ENCODE assay signal across 13 cellular contexts in the genomic region with DNA sequence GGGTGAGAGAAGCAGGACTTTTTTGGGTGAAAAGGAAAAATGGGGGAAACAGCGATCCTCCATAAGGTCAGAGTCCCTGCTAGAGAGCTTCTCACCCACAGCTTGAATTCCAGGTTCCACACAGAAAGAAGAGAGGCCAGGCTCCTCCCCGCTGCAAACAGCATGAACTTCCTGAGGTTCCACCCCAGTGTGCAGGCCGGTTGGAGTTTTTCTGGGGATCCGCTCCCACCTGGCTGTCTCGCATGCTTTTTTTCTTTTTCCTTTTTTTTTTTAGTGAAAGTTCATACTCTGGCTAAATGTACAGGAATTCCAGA.
DNase-seq lines count a peak whose midpoint lies in the region; ATAC-seq, FAIRE-seq and TF ChIP-seq lines count a peak whose summit lies in the region.
"Had no signal": no experiment of that assay in that cellular context is flagged by ENCODE, and none has a peak within 500 bp of the region (broad histone marks: within the 10 kb centered on the region; RNA-seq: fewer than 3 reads in every experiment).

No MANE protein-coding gene starts in this region.

- no peaks in the 10 kb centered on the region for H3K4me1 ChIP-seq in right atrium auricular region
- H3K4me1 ChIP-seq: vagina had no signal

- no peaks in the 10 kb centered on the region for H3K9me3 Mint-ChIP-seq in activated T-helper 1 cell treated with anti-CD3 and anti-CD28 coated beads, Interleukin-12 subunit alpha, Interleukin-12 subunit beta, Interleukin-2, Interleukin-4 antibody, amounts not matched to agents 30 ng/mL and 10 ng/mL and 1 ng/mL, durations not matched to agents 14 hours and 24 hours and 36 hours

- in situ Hi-C loops in brain microvascular endothelial cell (cut with HindIII; ENCODE audit: low pct_ligation_motif_present, low sequenced_read_pairs), result no loop called here

- H3K36me3 ChIP-seq in brain microvascular endothelial cell (replicated peaks) (peaks cover 5% of the 10 kb centered on the region), right atrium auricular region (no peaks in the 10 kb centered on the region)
- H3K36me3 ChIP-seq: vagina had no signal

- no peak for DNase-seq in LNCaP clone FGC (ENCODE audit: low read depth)
- DNase-seq in brain microvascular endothelial cell, result peak; percentile 69
- DNase-seq in kidney tubule cell (ENCODE audit: low spot score), result peak; percentile 58
- DNase-seq in urothelium cell line (ENCODE audit: low spot score), result peak; percentile 15
- no peak for DNase-seq in right atrium auricular region (ENCODE audit: low spot score)
- no peak for DNase-seq in activated T-helper 1 cell treated with anti-CD3 and anti-CD28 coated beads, Interleukin-12 subunit alpha, Interleukin-12 subunit beta, Interleukin-2, Interleukin-4 antibody, amounts not matched to agents 30 ng/mL and 10 ng/mL and 1 ng/mL, durations not matched to agents 14 hours and 24 hours and 36 hours (ENCODE audit: low spot score)
- DNase-seq: cerebellar nuclear complex, DMS79, foreskin fibroblast, NCI-H2171 treated with DMSO at 0.1 percent for 48 hours had no signal

- no peak overlapping the region for H3K27ac Mint-ChIP-seq in activated T-helper 1 cell treated with anti-CD3 and anti-CD28 coated beads, Interleukin-12 subunit alpha, Interleukin-12 subunit beta, Interleukin-2, Interleukin-4 antibody, amounts not matched to agents 30 ng/mL and 10 ng/mL and 1 ng/mL, durations not matched to agents 14 hours and 24 hours and 36 hours
- H3K27ac Mint-ChIP-seq: IgD-negative memory B cell had no signal

- H3K4me3 ChIP-seq in LNCaP clone FGC (ENCODE audit: low read depth, low read length) (peak overlapping the region; percentile 21), brain microvascular endothelial cell (ENCODE audit: low read depth, low read length) (peak overlapping the region; percentile 58), right atrium auricular region (no peak overlapping the region)
- H3K4me3 ChIP-seq: vagina had no signal

- H3K27me3 ChIP-seq in brain microvascular endothelial cell (replicated peaks) (no peaks in the 10 kb centered on the region), right atrium auricular region (no peaks in the 10 kb centered on the region)
- H3K27me3 ChIP-seq: vagina had no signal

- intact Hi-C loops in activated T-helper 1 cell treated with anti-CD3 and anti-CD28 coated beads, Interleukin-12 subunit alpha, Interleukin-12 subunit beta, Interleukin-2, Interleukin-4 antibody, amounts not matched to agents 30 ng/mL and 10 ng/mL and 1 ng/mL, durations not matched to agents 14 hours and 24 hours and 36 hours (cut with micrococcal nuclease), result no loop called here

- no peaks in the 10 kb centered on the region for H3K36me3 Mint-ChIP-seq in activated T-helper 1 cell treated with anti-CD3 and anti-CD28 coated beads, Interleukin-12 subunit alpha, Interleukin-12 subunit beta, Interleukin-2, Interleukin-4 antibody, amounts not matched to agents 30 ng/mL and 10 ng/mL and 1 ng/mL, durations not matched to agents 14 hours and 24 hours and 36 hours (ENCODE audit: low read depth)
- H3K36me3 Mint-ChIP-seq: IgD-negative memory B cell had no signal

- no peak for TF ChIP-seq CTCF in LNCaP clone FGC (IDR thresholded peaks at IDR 0.05; ENCODE audit: control insufficient read depth, extremely low read depth, insufficient read depth)
- no peak for TF ChIP-seq CTCF in brain microvascular endothelial cell (IDR thresholded peaks at IDR 0.05; ENCODE audit: low read depth, low read length, missing control alignments)
- no peak for TF ChIP-seq CTCF in right atrium auricular region (IDR thresholded peaks at IDR 0.05)

- H3K27me3 Mint-ChIP-seq in activated T-helper 1 cell treated with anti-CD3 and anti-CD28 coated beads, Interleukin-12 subunit alpha, Interleukin-12 subunit beta, Interleukin-2, Interleukin-4 antibody, amounts not matched to agents 30 ng/mL and 10 ng/mL and 1 ng/mL, durations not matched to agents 14 hours and 24 hours and 36 hours (ENCODE audit: insufficient read depth), result no peaks in the 10 kb centered on the region
- H3K27me3 Mint-ChIP-seq: IgD-negative memory B cell had no signal

- no peak for FAIRE-seq in urothelium cell line (lab: Jason Lieb, UNC)

- H3K4me3 Mint-ChIP-seq in activated T-helper 1 cell treated with anti-CD3 and anti-CD28 coated beads, Interleukin-12 subunit alpha, Interleukin-12 subunit beta, Interleukin-2, Interleukin-4 antibody, amounts not matched to agents 30 ng/mL and 10 ng/mL and 1 ng/mL, durations not matched to agents 14 hours and 24 hours and 36 hours, result no peak overlapping the region
- H3K4me3 Mint-ChIP-seq: IgD-negative memory B cell had no signal

- H3K9me3 ChIP-seq in right atrium auricular region, result no peaks in the 10 kb centered on the region
- H3K9me3 ChIP-seq: vagina had no signal

- H3K27ac ChIP-seq in brain microvascular endothelial cell (peak overlapping the region; percentile 96), right atrium auricular region (no peak overlapping the region)
- H3K27ac ChIP-seq: vagina had no signal

- no peak for ATAC-seq in HG03354 (IDR thresholded peaks at IDR 0.05; ENCODE audit: poor library complexity, severe bottlenecking, unreplicated experiment)

- no peaks in the 10 kb centered on the region for H3K4me1 Mint-ChIP-seq in activated T-helper 1 cell treated with anti-CD3 and anti-CD28 coated beads, Interleukin-12 subunit alpha, Interleukin-12 subunit beta, Interleukin-2, Interleukin-4 antibody, amounts not matched to agents 30 ng/mL and 10 ng/mL and 1 ng/mL, durations not matched to agents 14 hours and 24 hours and 36 hours (ENCODE audit: low read depth)
- H3K4me1 Mint-ChIP-seq: IgD-negative memory B cell had no signal

Comparison
In these comparisons a context has a peak if more than half of its experiments do, and no peak if none do; other contexts are left out.
1. DNase-seq: peak in brain microvascular endothelial cell (single experiment), kidney tubule cell (single experiment) and urothelium cell line (single experiment); none in LNCaP clone FGC (single experiment), right atrium auricular region (single experiment) and activated T-helper 1 cell treated with anti-CD3 and anti-CD28 coated beads, Interleukin-12 subunit alpha, Interleukin-12 subunit beta, Interleukin-2, Interleukin-4 antibody, amounts not matched to agents 30 ng/mL and 10 ng/mL and 1 ng/mL, durations not matched to agents 14 hours and 24 hours and 36 hours (single experiment).
2. H3K4me3 ChIP-seq: peak in LNCaP clone FGC (single experiment) and brain microvascular endothelial cell (single experiment); none in right atrium auricular region (0 of 2).